ENCODE assay signal across 21 cellular contexts in genomic region chr2:60447943-60448342, GRCh38.
A peak's percentile ranks its signal among the peaks of the same experiment; 100 is the strongest.
DNase-seq lines count a peak whose midpoint lies in the region; ATAC-seq, FAIRE-seq and TF ChIP-seq lines count a peak whose summit lies in the region.
"Had no signal": no experiment of that assay in that cellular context is flagged by ENCODE, and none has a peak within 500 bp of the region (broad histone marks: within the 10 kb centered on the region; RNA-seq: fewer than 3 reads in every experiment).

No MANE protein-coding gene starts in this region.

- DNase-seq in GM12865 (ENCODE audit: low read depth) (peak; percentile 54), memory B cell (ENCODE audit: low spot score in 2 of 2) (no peak), HepG2 (ENCODE audit: low spot score) (no peak), hepatocyte (ENCODE audit: low spot score) (no peak)
- DNase-seq in activated CD4-positive, CD25-positive, alpha-beta regulatory T cell treated with anti-CD3 and anti-CD28 coated beads, Interleukin-2, amount 50 U/mL, for 72 hours = no peak
- DNase-seq: CD4-positive, alpha-beta memory T cell; NCI-H1105 treated with DMSO at 0.1 percent for 48 hours; NCI-H1694 treated with DMSO at 0.1 percent for 48 hours; NCI-H2227 treated with DMSO at 0.1 percent for 48 hours; NCI-H510A treated with DMSO at 0.1 percent for 48 hours; NCI-H774; PC-9; T-helper 2 cell had no signal

- no peaks in the 10 kb centered on the region for H3K27me3 Mint-ChIP-seq in memory B cell
- H3K27me3 Mint-ChIP-seq: CD4-positive, alpha-beta memory T cell had no signal

- no peak overlapping the region for H2AFZ ChIP-seq in OCI-LY1 (ENCODE audit: low read length)
- H2AFZ ChIP-seq in HepG2 (ENCODE audit: low read length) = no peak overlapping the region
- no peak overlapping the region for H2AFZ ChIP-seq in hepatocyte
- H2AFZ ChIP-seq: PC-9 had no signal

- H3K4me1 Mint-ChIP-seq in memory B cell = peaks cover 51% of the 10 kb centered on the region
- H3K4me1 Mint-ChIP-seq: CD4-positive, alpha-beta memory T cell had no signal

- peaks cover 9% of the 10 kb centered on the region for H3K36me3 Mint-ChIP-seq in memory B cell
- H3K36me3 Mint-ChIP-seq: CD4-positive, alpha-beta memory T cell had no signal

- H3K79me2 ChIP-seq in OCI-LY1 (ENCODE audit: insufficient read depth, low read length) (no peaks in the 10 kb centered on the region), HepG2 (ENCODE audit: insufficient read depth, low read length) (no peaks in the 10 kb centered on the region), hepatocyte (no peaks in the 10 kb centered on the region)

- peaks cover 29% of the 10 kb centered on the region for H3K4me1 ChIP-seq in OCI-LY1 (ENCODE audit: insufficient read depth, low read length, severe bottlenecking)
- no peaks in the 10 kb centered on the region for H3K4me1 ChIP-seq in HepG2 (ENCODE audit: insufficient read depth, low read length)
- H3K4me1 ChIP-seq in hepatocyte (ENCODE audit: insufficient read depth) = no peaks in the 10 kb centered on the region
- H3K4me1 ChIP-seq: A549, SJSA1 had no signal

- TF ChIP-seq CTCF in GM12865 (IDR thresholded peaks at IDR 0.05; ENCODE audit: insufficient read depth, low read depth, low read length, missing control alignments) (no peak), OCI-LY1 (IDR thresholded peaks at IDR 0.05; ENCODE audit: low read length) (no peak), HepG2 (CRISPR knock-in tag; IDR thresholded peaks at IDR 0.05) (no peak), hepatocyte (IDR thresholded peaks at IDR 0.05; ENCODE audit: poor library complexity) (no peak)

- TF ChIP-seq RAD21 in HepG2 (CRISPR knock-in tag; IDR thresholded peaks at IDR 0.05) = no peak

- no peaks in the 10 kb centered on the region for H3F3A ChIP-seq in OCI-LY1 (ENCODE audit: insufficient read depth, low read length)

- no peak for FAIRE-seq in HepG2 (lab: Jason Lieb, UNC)
- FAIRE-seq: A549, K562 had no signal

- peak overlapping the region; percentile 99 for H3K27ac Mint-ChIP-seq in memory B cell
- H3K27ac Mint-ChIP-seq: CD4-positive, alpha-beta memory T cell had no signal

- H3K27me3 ChIP-seq in OCI-LY1 (ENCODE audit: insufficient read depth, low read length) (no peaks in the 10 kb centered on the region), HepG2 (ENCODE audit: control insufficient read depth in 1 of 2, insufficient read depth in 2 of 2, low read length in 2 of 2) (peaks cover 0 to 6% of the 10 kb centered on the region in 2 experiments; a peak in 2 of 5 replicates), hepatocyte (no peaks in the 10 kb centered on the region)
- H3K27me3 ChIP-seq: BLaER1, SJSA1 had no signal

- CTCF ChIA-PET in HepG2 (lab: Yijun Ruan, JAX; ENCODE audit: low intra/inter-chr PET ratio, low total read pairs) = no interaction called here

- H3K4me3 ChIP-seq in GM12865 (ENCODE audit: low read depth, low read length) (no peak overlapping the region), OCI-LY1 (ENCODE audit: low read depth, low read length, poor library complexity, severe bottlenecking) (no peak overlapping the region), HepG2 (replicated peaks in 1 of 3; ENCODE audit: insufficient read depth in 1 of 3, low read depth in 2 of 3, low read length in 3 of 3) (no peak overlapping the region), hepatocyte (no peak overlapping the region)
- H3K4me3 ChIP-seq: A549, BLaER1, HAP-1, K562, PC-9, SJSA1 had no signal

- H3K36me3 ChIP-seq in OCI-LY1 (ENCODE audit: insufficient read depth, low read length) (no peaks in the 10 kb centered on the region), HepG2 (replicated peaks in 1 of 2; ENCODE audit: control insufficient read depth in 1 of 2, insufficient read depth in 2 of 2, low read length in 2 of 2) (no peaks in the 10 kb centered on the region), hepatocyte (replicated peaks; ENCODE audit: insufficient read depth, low read depth) (no peaks in the 10 kb centered on the region)
- H3K36me3 ChIP-seq: HAP-1, SJSA1 had no signal

- WGBS in HepG2 (ENCODE audit: low lambda C conversion rate) = 62% methylated on average over 1 of the region's 1 CpG
- 88% methylated on average over 1 of the region's 1 CpG for WGBS in hepatocyte (ENCODE audit: low lambda C conversion rate, missing lambda C conversion rate)

- POLR2A ChIA-PET in HepG2 (lab: Yijun Ruan, JAX) = no interaction called here

- peak; percentile 21 for ATAC-seq in GM19351 (IDR thresholded peaks at IDR 0.05; ENCODE audit: unreplicated experiment)
- no peak for ATAC-seq in memory B cell (ENCODE audit: low read depth)
- no peak for ATAC-seq in HepG2
- ATAC-seq in GM21619 (IDR thresholded peaks at IDR 0.05; ENCODE audit: unreplicated experiment) = no peak
- ATAC-seq: A549, K562 had no signal

- TF ChIP-seq POLR2A in HepG2 (IDR thresholded peaks at IDR 0.05; ENCODE audit: insufficient read depth in 1 of 2, low read depth in 2 of 2, low read length in 2 of 2) = no peak

- peak overlapping the region; percentile 66 for H3K4me3 Mint-ChIP-seq in memory B cell
- H3K4me3 Mint-ChIP-seq: CD4-positive, alpha-beta memory T cell had no signal

- H3K4me2 ChIP-seq in OCI-LY1 (ENCODE audit: low read length) = no peak overlapping the region
- no peak overlapping the region for H3K4me2 ChIP-seq in HepG2 (ENCODE audit: low read depth, low read length)
- H3K4me2 ChIP-seq in hepatocyte = no peak overlapping the region
- H3K4me2 ChIP-seq: A549, BLaER1, PC-9 had no signal

- H3K9me2 ChIP-seq in OCI-LY1 (ENCODE audit: low read depth, low read length) (no peaks in the 10 kb centered on the region), hepatocyte (replicated peaks; ENCODE audit: insufficient read depth) (no peaks in the 10 kb centered on the region)

- H3K27ac ChIP-seq in OCI-LY1 (ENCODE audit: low read depth, low read length, poor library complexity, severe bottlenecking) (peak overlapping the region; percentile 26), HepG2 (ENCODE audit: extremely low read length, insufficient read depth, low read length) (no peak overlapping the region), hepatocyte (no peak overlapping the region)
- H3K27ac ChIP-seq: A549, BLaER1, PC-9, SJSA1 had no signal

- no peak for TF ChIP-seq EP300 in HepG2 (IDR thresholded peaks at IDR 0.05; ENCODE audit: low read depth in 2 of 2, low read length in 2 of 2)
- no peak for TF ChIP-seq EP300 in HepG2 (CRISPR knock-in tag; IDR thresholded peaks at IDR 0.05; ENCODE audit: borderline replicate concordance)

- in situ Hi-C loops in HepG2 (cut with HindIII; ENCODE audit: extremely low pct_ligation_motif_present, low pct_unique_long_range_greater_than_20kb) = no loop called here

- H4K20me1 ChIP-seq in OCI-LY1 (ENCODE audit: insufficient read depth, low read length) (no peaks in the 10 kb centered on the region), HepG2 (ENCODE audit: insufficient read depth, low read length) (no peaks in the 10 kb centered on the region), hepatocyte (ENCODE audit: insufficient read depth, poor library complexity, severe bottlenecking) (no peaks in the 10 kb centered on the region)

- no peaks in the 10 kb centered on the region for H3K9me3 ChIP-seq in OCI-LY1 (ENCODE audit: low read length)
- H3K9me3 ChIP-seq in HepG2 (ENCODE audit: low read length) = no peaks in the 10 kb centered on the region
- no peaks in the 10 kb centered on the region for H3K9me3 ChIP-seq in hepatocyte (ENCODE audit: low read depth)
- H3K9me3 ChIP-seq: A549, BLaER1, HAP-1, SJSA1 had no signal

- H3K9me3 Mint-ChIP-seq in memory B cell = no peaks in the 10 kb centered on the region
- H3K9me3 Mint-ChIP-seq: CD4-positive, alpha-beta memory T cell had no signal

- H3K9ac ChIP-seq in OCI-LY1 (ENCODE audit: low read length) = no peak overlapping the region
- H3K9ac ChIP-seq in HepG2 (ENCODE audit: insufficient read depth, low read depth, low read length) = no peak overlapping the region
- H3K9ac ChIP-seq: BLaER1 had no signal

- intact Hi-C loops in HepG2 (cut with micrococcal nuclease; ENCODE audit: unreplicated experiment) = no loop called here

- no TSS peak for BruUV-seq in HepG2 (replicated peaks; lab: Mats Ljungman, UMichigan)

TF ChIP-seq in HepG2, 621 proteins besides CTCF, POLR2A, EP300 and RAD21 (continues in another document):
- no peak for TF ChIP-seq ZNF576 (CRISPR knock-in tag; IDR thresholded peaks at IDR 0.05)
- no peak for TF ChIP-seq AKAP8 (CRISPR knock-in tag; IDR thresholded peaks at IDR 0.05)
- TF ChIP-seq ZNF691 (CRISPR knock-in tag; IDR thresholded peaks at IDR 0.05; ENCODE audit: borderline replicate concordance, low read depth) = no peak
- no peak for TF ChIP-seq SP140L (CRISPR knock-in tag; IDR thresholded peaks at IDR 0.05; ENCODE audit: borderline replicate concordance)
